Comparison of ENCODE assay signal across 7 cellular contexts in genomic region chr20:34515484-34516037, GRCh38.
DNase-seq lines count a peak whose midpoint lies in the region; ATAC-seq and TF ChIP-seq lines count a peak whose summit lies in the region.

No MANE protein-coding gene starts in this region.

- DNase-seq in NCI-H146 treated with DMSO at 0.1 percent for 48 hours (lab: John Stamatoyannopoulos, UW; ENCODE audit: unreplicated experiment): peak; percentile 47
- DNase-seq in WERI-Rb-1: peak; percentile 67
- peak; percentile 39 to 61 for DNase-seq in cardiac fibroblast (ENCODE audit: low read depth in 2 of 2)
- DNase-seq in left kidney (ENCODE audit: low read depth, low spot score): peak; percentile 93
- DNase-seq in stimulated activated CD4-positive, alpha-beta T cell treated with anti-CD3 and anti-CD28 coated beads, Interleukin-4, amount 100 ng/mL, for 4 hours: peak; percentile 65 to 69

- H3K9me3 ChIP-seq in WERI-Rb-1 (ENCODE audit: severe bottlenecking): no peaks in the 10 kb centered on the region

- TF ChIP-seq CTCF in WERI-Rb-1 (IDR thresholded peaks at IDR 0.05; ENCODE audit: low read depth, low read length) (no peak), cardiac fibroblast (IDR thresholded peaks at IDR 0.05; ENCODE audit: low read depth, low read length) (no peak)

- H3K4me3 ChIP-seq in WERI-Rb-1 (ENCODE audit: low read depth, low read length) (peak overlapping the region; percentile 70), cardiac fibroblast (replicated peaks in 1 of 2; ENCODE audit: low read depth in 2 of 2, low read length in 2 of 2) (peak overlapping the region; percentile 78 to 85)

- peaks cover 16% of the 10 kb centered on the region for H3K36me3 ChIP-seq in WERI-Rb-1

- peak overlapping the region; percentile 95 for H3K27ac ChIP-seq in WERI-Rb-1

- H3K27me3 ChIP-seq in WERI-Rb-1 (ENCODE audit: insufficient read depth, low read depth, severe bottlenecking): no peaks in the 10 kb centered on the region

- peak; percentile 41 for ATAC-seq in GM18499 (IDR thresholded peaks at IDR 0.05; ENCODE audit: insufficient read depth, unreplicated experiment)
- ATAC-seq in HG02763 (IDR thresholded peaks at IDR 0.05; ENCODE audit: unreplicated experiment): peak; percentile 44

Comparison
In these comparisons a context has a peak if more than half of its experiments do, and no peak if none do; other contexts are left out.
1. Peak in every context shown above with its lines: DNase-seq, ATAC-seq, H3K4me3 ChIP-seq and H3K27ac ChIP-seq.